In the genomic region with DNA sequence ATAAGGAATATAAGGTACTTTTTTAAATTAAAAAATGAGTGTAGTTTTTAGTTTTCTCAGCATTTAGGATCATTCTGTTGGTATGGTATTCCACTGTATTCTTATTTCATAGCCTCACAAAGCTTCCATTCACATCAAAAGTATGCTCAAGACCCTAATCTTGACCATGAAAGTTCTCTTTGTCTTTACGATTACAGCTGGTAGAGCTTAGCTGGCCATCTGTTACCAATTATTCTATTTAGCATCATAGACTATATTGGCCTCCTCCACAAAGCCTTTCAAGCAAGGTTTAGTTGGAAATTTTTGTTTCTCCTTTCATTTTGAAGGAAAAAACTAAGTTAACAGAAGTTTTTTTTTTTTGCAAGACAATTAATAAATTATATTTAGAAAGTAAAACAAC, we compare ENCODE assay signal across 19 cellular contexts.
DNase-seq lines count a peak whose midpoint lies in the region; ATAC-seq and TF ChIP-seq lines count a peak whose summit lies in the region.
"Had no signal": no experiment of that assay in that cellular context is flagged by ENCODE, and none has a peak within 500 bp of the region (broad histone marks: within the 10 kb centered on the region; RNA-seq: fewer than 3 reads in every experiment).

No MANE protein-coding gene starts in this region.

- H3F3A ChIP-seq in GM23248 (ENCODE audit: insufficient read depth): no peaks in the 10 kb centered on the region

- H3K36me3 ChIP-seq in GM23248 (ENCODE audit: low read depth) (no peaks in the 10 kb centered on the region), ascending aorta (no peaks in the 10 kb centered on the region)
- H3K36me3 ChIP-seq: colonic mucosa, spleen, tibial artery had no signal

- H3K9me2 ChIP-seq in GM23248 (ENCODE audit: insufficient read depth): no peaks in the 10 kb centered on the region

- H3K9ac ChIP-seq in GM23248: no peak overlapping the region

- DNase-seq in GM23248 (peak; percentile 7), SK-N-DZ (ENCODE audit: low spot score) (peak; percentile 65), fibroblast of peridontal ligament (ENCODE audit: extremely low read depth) (peak; percentile 84), non-pigmented ciliary epithelial cell (ENCODE audit: low read depth) (peak; percentile 23), ascending aorta (ENCODE audit: low spot score in 2 of 2) (no peak), activated gamma-delta T cell treated with Interleukin-2 at 50 U/mL for 16 hours (no peak)
- no peak for DNase-seq in activated naive CD4-positive, alpha-beta T cell treated with anti-CD3 and anti-CD28 coated beads, Interleukin-2, amount 50 U/mL, for 72 hours (ENCODE audit: low spot score in 2 of 2)
- DNase-seq: activated CD4-positive, alpha-beta T cell treated with anti-CD3 and anti-CD28 coated beads for 36 hours; activated naive CD8-positive, alpha-beta T cell treated with anti-CD3 and anti-CD28 coated beads for 36 hours; CD4-positive, alpha-beta T cell; colonic mucosa; KG1; NCI-H1930; spleen; stimulated activated CD4-positive, alpha-beta T cell treated with anti-CD3 and anti-CD28 coated beads, Interleukin-4, amount 100 ng/mL, for 24 hours; tibial artery had no signal

- in situ Hi-C loops in GM23248 (cut with MboI): no loop called here

- H3K4me2 ChIP-seq in GM23248 (ENCODE audit: unreplicated experiment): no peak overlapping the region

- 14 to 20% methylated on average over 1 of the region's 1 CpG for WGBS in GM23248 (ENCODE audit: low coverage in 1 of 2, low lambda C conversion rate in 2 of 2, missing lambda C conversion rate in 2 of 2), 2 experiments

- TF ChIP-seq CTCF in ascending aorta (IDR thresholded peaks at IDR 0.05): no peak

- no peak overlapping the region for H3K4me3 ChIP-seq in GM23248
- H3K4me3 ChIP-seq in ascending aorta: no peak overlapping the region
- H3K4me3 ChIP-seq: colonic mucosa, spleen, tibial artery had no signal

- no peaks in the 10 kb centered on the region for H4K20me1 ChIP-seq in GM23248 (ENCODE audit: insufficient read depth)

- no peaks in the 10 kb centered on the region for H3K79me2 ChIP-seq in GM23248 (ENCODE audit: insufficient read depth)

- ATAC-seq in HG02852 (IDR thresholded peaks at IDR 0.05; ENCODE audit: unreplicated experiment): no peak
- ATAC-seq in activated naive CD4-positive, alpha-beta T cell treated with anti-CD3 and anti-CD28 coated beads, Interleukin-2, amount 50 U/mL, for 72 hours: no peak
- ATAC-seq: activated CD4-positive, alpha-beta T cell treated with anti-CD3 and anti-CD28 coated beads for 36 hours had no signal

- H3K4me1 ChIP-seq in GM23248 (ENCODE audit: insufficient read depth): 0 out of 2 replicates have a peak, but pooled peaks cover 3% of the 10 kb centered on the region
- H3K4me1 ChIP-seq in ascending aorta: peaks cover 0 to 10% of the 10 kb centered on the region in 2 donors
- H3K4me1 ChIP-seq: colonic mucosa, spleen had no signal

- H3K9me3 ChIP-seq in GM23248 (ENCODE audit: low read depth): no peaks in the 10 kb centered on the region
- H3K9me3 ChIP-seq in ascending aorta: no peaks in the 10 kb centered on the region
- H3K9me3 ChIP-seq: colonic mucosa, spleen, tibial artery had no signal

- H3K27ac ChIP-seq in GM23248 (no peak overlapping the region), ascending aorta (no peak overlapping the region)
- H3K27ac ChIP-seq: colonic mucosa, spleen, tibial artery had no signal

- H3K27me3 ChIP-seq in GM23248 (replicated peaks; ENCODE audit: insufficient read depth): no peaks in the 10 kb centered on the region
- H3K27me3 ChIP-seq in ascending aorta: no peaks in the 10 kb centered on the region
- H3K27me3 ChIP-seq: colonic mucosa, spleen, tibial artery had no signal

- intact Hi-C loops in ascending aorta (cut with DNase I): no loop called here

- H3K9me3 Mint-ChIP-seq in activated naive CD4-positive, alpha-beta T cell treated with anti-CD3 and anti-CD28 coated beads, Interleukin-2, amount 50 U/mL, for 72 hours: no peaks in the 10 kb centered on the region
- H3K9me3 Mint-ChIP-seq: activated naive CD8-positive, alpha-beta T cell treated with anti-CD3 and anti-CD28 coated beads for 36 hours; activated T-helper 1 cell treated with anti-CD3 and anti-CD28 coated beads, Interleukin-12 subunit alpha, Interleukin-12 subunit beta, Interleukin-2, Interleukin-4 antibody, amounts not matched to agents 30 ng/mL and 10 ng/mL and 1 ng/mL, durations not matched to agents 14 hours and 24 hours and 36 hours; CD4-positive, alpha-beta T cell; stimulated activated naive CD8-positive, alpha-beta T cell treated with anti-CD3 and anti-CD28 coated beads, Interleukin-15, Interleukin-2, amounts not matched to agents 100 ng/mL and 50 ng/mL, for 24 hours had no signal

- H3K27ac Mint-ChIP-seq in activated naive CD4-positive, alpha-beta T cell treated with anti-CD3 and anti-CD28 coated beads, Interleukin-2, amount 50 U/mL, for 72 hours: no peak overlapping the region
- H3K27ac Mint-ChIP-seq: activated CD4-positive, alpha-beta T cell treated with anti-CD3 and anti-CD28 coated beads for 36 hours; activated naive CD8-positive, alpha-beta T cell treated with anti-CD3 and anti-CD28 coated beads for 36 hours; activated T-helper 1 cell treated with anti-CD3 and anti-CD28 coated beads, Interleukin-12 subunit alpha, Interleukin-12 subunit beta, Interleukin-2, Interleukin-4 antibody, amounts not matched to agents 30 ng/mL and 10 ng/mL and 1 ng/mL, durations not matched to agents 14 hours and 24 hours and 36 hours; CD4-positive, alpha-beta T cell; stimulated activated naive CD8-positive, alpha-beta T cell treated with anti-CD3 and anti-CD28 coated beads, Interleukin-15, Interleukin-2, amounts not matched to agents 100 ng/mL and 50 ng/mL, for 24 hours had no signal

- no peak overlapping the region for H2AFZ ChIP-seq in GM23248

- H3K36me3 Mint-ChIP-seq in activated naive CD4-positive, alpha-beta T cell treated with anti-CD3 and anti-CD28 coated beads, Interleukin-2, amount 50 U/mL, for 72 hours: no peaks in the 10 kb centered on the region
- H3K36me3 Mint-ChIP-seq: activated naive CD8-positive, alpha-beta T cell treated with anti-CD3 and anti-CD28 coated beads for 36 hours had no signal

Comparison
In these comparisons a context has a peak if more than half of its experiments do, and no peak if none do; other contexts are left out.
1. DNase-seq: peak in GM23248 (single experiment), SK-N-DZ (single experiment), fibroblast of peridontal ligament (single experiment) and non-pigmented ciliary epithelial cell (single experiment); none in ascending aorta (0 of 2), activated naive CD4-positive, alpha-beta T cell treated with anti-CD3 and anti-CD28 coated beads, Interleukin-2, amount 50 U/mL, for 72 hours (0 of 2) and activated gamma-delta T cell treated with Interleukin-2 at 50 U/mL for 16 hours (single experiment).